Comparison of ENCODE assay signal across 8 cellular contexts in the genomic region with DNA sequence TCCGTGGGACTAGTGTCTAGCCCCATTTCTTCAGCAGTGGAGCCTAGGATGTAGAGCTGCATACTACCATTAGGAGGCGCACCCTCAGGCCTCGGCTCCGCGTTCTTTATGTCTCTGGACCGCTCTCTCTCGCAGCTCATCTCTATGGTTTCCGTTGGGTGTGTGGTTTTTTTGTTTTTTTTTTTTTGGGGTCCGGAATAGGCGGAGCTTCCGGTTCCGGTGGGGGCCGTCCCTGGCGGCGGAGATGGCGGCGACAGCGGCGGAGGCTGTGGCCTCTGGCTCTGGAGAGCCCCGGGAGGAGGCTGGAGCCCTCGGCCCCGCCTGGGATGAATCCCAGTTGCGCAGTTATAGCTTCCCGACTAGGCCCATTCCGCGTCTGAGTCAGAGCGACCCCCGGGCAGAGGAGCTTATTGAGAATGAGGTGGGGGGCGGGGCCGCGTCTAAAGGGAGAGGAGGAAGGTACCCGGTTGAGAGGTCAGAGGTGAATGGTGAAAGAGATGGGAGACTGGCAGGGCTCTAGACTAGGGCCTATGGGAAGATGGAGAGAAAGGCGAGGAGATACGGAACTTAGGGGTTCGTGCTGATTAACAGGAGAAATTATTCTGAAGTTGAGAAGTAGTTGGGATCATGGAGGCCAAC.
DNase-seq lines count a peak whose midpoint lies in the region; ATAC-seq and TF ChIP-seq lines count a peak whose summit lies in the region.

HIF1AN (plus strand) TSS at position 229 of the 639 bp plus-strand sequence; CDS start at position 245, 16 bp downstream.

- DNase-seq in AG10803 (ENCODE audit: low read depth), result peak; percentile 95
- DNase-seq in NCI-H226, result peak; percentile 81
- DNase-seq in activated CD4-positive, CD25-positive, alpha-beta regulatory T cell (lab: John Stamatoyannopoulos, UW), result peak; percentile 59 to 83 (median 78)
- DNase-seq in central memory CD8-positive, alpha-beta T cell (ENCODE audit: low spot score in 2 of 2), result peak; percentile 71 to 88
- DNase-seq in islet precursor cell, result peak; percentile 91
- DNase-seq in stimulated activated CD4-positive, alpha-beta T cell treated with anti-CD3 and anti-CD28 coated beads, Interleukin-12 subunit alpha, Interleukin-12 subunit beta, amount 100 ng/mL, for 48 hours (ENCODE audit: low read depth in 2 of 3, low spot score in 1 of 3), result peak; percentile 77 to 87 (median 79)

- H3K4me3 ChIP-seq in AG10803 (ENCODE audit: low read length), result peak within 1 kb of the TSS; percentile 88

- peak; percentile 90 for TF ChIP-seq CTCF in AG10803 (conservative IDR thresholded peaks at IDR 0.05; ENCODE audit: low read length)

- H3K36me3 Mint-ChIP-seq in central memory CD8-positive, alpha-beta T cell (ENCODE audit: insufficient read depth), result peaks cover 20% of the 10 kb centered on the region

- no peak within 1 kb of the TSS for H3K27ac Mint-ChIP-seq in central memory CD8-positive, alpha-beta T cell (ENCODE audit: low read depth)

- H3K27me3 Mint-ChIP-seq in central memory CD8-positive, alpha-beta T cell, result no peaks in the 10 kb centered on the region

- H3K4me3 Mint-ChIP-seq in central memory CD8-positive, alpha-beta T cell, result no peak within 1 kb of the TSS

- TF ChIP-seq POLR2A in GM18951 (IDR thresholded peaks at IDR 0.05; ENCODE audit: extremely low read depth, insufficient read depth, insufficient read length), result peak; percentile 95

- peak; percentile 97 for ATAC-seq in HG03196 (IDR thresholded peaks at IDR 0.05; ENCODE audit: unreplicated experiment)
- peak; percentile 94 for ATAC-seq in central memory CD8-positive, alpha-beta T cell (replicated peaks; ENCODE audit: extremely low read depth, poor library complexity, severe bottlenecking)

- in situ Hi-C loops in GM18951 (cut with MboI; ENCODE audit: low sequenced_read_pairs, unreplicated experiment), result no loop called here

- peaks cover 18% of the 10 kb centered on the region for H3K4me1 Mint-ChIP-seq in central memory CD8-positive, alpha-beta T cell

- no peaks in the 10 kb centered on the region for H3K9me3 Mint-ChIP-seq in central memory CD8-positive, alpha-beta T cell

Comparison
In these comparisons a context has a peak if more than half of its experiments do, and no peak if none do; other contexts are left out.
1. Peak in every context shown above with its lines: DNase-seq, ATAC-seq and H3K4me3 ChIP-seq.